In genomic region chr3:73513260-73513659, GRCh38 we compare ENCODE assay signal across 21 cellular contexts.
A peak's percentile ranks its signal among the peaks of the same experiment; 100 is the strongest.
DNase-seq lines count a peak whose midpoint lies in the region; ATAC-seq and TF ChIP-seq lines count a peak whose summit lies in the region.
"Had no signal": no experiment of that assay in that cellular context is flagged by ENCODE, and none has a peak within 500 bp of the region (broad histone marks: within the 10 kb centered on the region; RNA-seq: fewer than 3 reads in every experiment).

No MANE protein-coding gene starts in this region.

- H3K4me1 ChIP-seq in rectal smooth muscle tissue (ENCODE audit: control insufficient read depth, insufficient read depth, low read length): peaks cover 81% of the 10 kb centered on the region
- peaks cover 6% of the 10 kb centered on the region for H3K4me1 ChIP-seq in testis
- H3K4me1 ChIP-seq: SJSA1 had no signal

- H3K9ac ChIP-seq in rectal smooth muscle tissue (ENCODE audit: low read length): no peak overlapping the region

- H3K27me3 ChIP-seq in rectal smooth muscle tissue (ENCODE audit: control insufficient read depth, insufficient read depth, low read length) (no peaks in the 10 kb centered on the region), testis (no peaks in the 10 kb centered on the region)
- H3K27me3 ChIP-seq: adrenal gland, BE2C, heart left ventricle, SJSA1, vagina had no signal

- no peak for ATAC-seq in GM18909 (IDR thresholded peaks at IDR 0.05; ENCODE audit: poor library complexity, unreplicated experiment)
- ATAC-seq: heart left ventricle; left ventricle myocardium superior; sciatic nerve; stimulated activated memory B cell treated with anti-CD40 and anti-IgM and Interleukin-4, amounts not matched to agents 10 μg/mL and 1 μg/mL and 100 μg/mL, for 72 hours had no signal

- no peaks in the 10 kb centered on the region for H3K36me3 ChIP-seq in rectal smooth muscle tissue (ENCODE audit: control insufficient read depth, insufficient read depth, low read length)
- no peaks in the 10 kb centered on the region for H3K36me3 ChIP-seq in testis (ENCODE audit: low read depth, missing control alignments)
- H3K36me3 ChIP-seq: adrenal gland, BE2C, heart left ventricle, SJSA1, vagina had no signal

- TF ChIP-seq CTCF in testis (IDR thresholded peaks at IDR 0.05): no peak

- 45 to 56% methylated on average over 5 of the region's 5 CpGs for WGBS in testis, 2 donors

- DNase-seq in DMS53 (lab: John Stamatoyannopoulos, UW) (peak; percentile 82), SW480 (ENCODE audit: low spot score) (peak; percentile 59), kidney glomerular epithelial cell (lab: John Stamatoyannopoulos, UW) (peak; percentile 85), iPS-NIHi11 (ENCODE audit: low spot score) (no peak), testis (no peak)
- DNase-seq in stimulated activated CD4-positive, alpha-beta T cell treated with anti-CD3 and anti-CD28 coated beads, Interleukin-2, amount 100 ng/mL, for 48 hours: no peak
- DNase-seq: activated CD4-positive, alpha-beta T cell treated with anti-CD3 and anti-CD28 coated beads, Interleukin-2, amount 50 U/mL, for 4 hours; adrenal gland; BE2C; cortex of kidney; DND-41; erythroblast; H7; heart left ventricle; left ventricle myocardium superior had no signal

- TF ChIP-seq POLR2A in testis (IDR thresholded peaks at IDR 0.05): no peak

- no peak overlapping the region for H3K4me3 ChIP-seq in rectal smooth muscle tissue (ENCODE audit: low read length)
- H3K4me3 ChIP-seq in testis: no peak overlapping the region
- H3K4me3 ChIP-seq: adrenal gland, SJSA1, vagina had no signal

- intact Hi-C loops in testis (cut with DNase I; ENCODE audit: low total_unique reads): no loop called here

- no peaks in the 10 kb centered on the region for H3K9me3 ChIP-seq in testis
- H3K9me3 ChIP-seq: adrenal gland, BE2C, heart left ventricle, SJSA1, vagina had no signal

- H3K27ac ChIP-seq in rectal smooth muscle tissue (ENCODE audit: low read depth, low read length) (peak overlapping the region; percentile 85), testis (no peak overlapping the region)
- H3K27ac ChIP-seq: adrenal gland, SJSA1 had no signal

Comparison
In these comparisons a context has a peak if more than half of its experiments do, and no peak if none do; other contexts are left out.
1. DNase-seq: peak in DMS53 (single experiment), SW480 (single experiment) and kidney glomerular epithelial cell (single experiment); none in iPS-NIHi11 (single experiment), stimulated activated CD4-positive, alpha-beta T cell treated with anti-CD3 and anti-CD28 coated beads, Interleukin-2, amount 100 ng/mL, for 48 hours (0 of 2) and testis (single experiment).